Comparison of ENCODE assay signal across 24 cellular contexts in the genomic region with DNA sequence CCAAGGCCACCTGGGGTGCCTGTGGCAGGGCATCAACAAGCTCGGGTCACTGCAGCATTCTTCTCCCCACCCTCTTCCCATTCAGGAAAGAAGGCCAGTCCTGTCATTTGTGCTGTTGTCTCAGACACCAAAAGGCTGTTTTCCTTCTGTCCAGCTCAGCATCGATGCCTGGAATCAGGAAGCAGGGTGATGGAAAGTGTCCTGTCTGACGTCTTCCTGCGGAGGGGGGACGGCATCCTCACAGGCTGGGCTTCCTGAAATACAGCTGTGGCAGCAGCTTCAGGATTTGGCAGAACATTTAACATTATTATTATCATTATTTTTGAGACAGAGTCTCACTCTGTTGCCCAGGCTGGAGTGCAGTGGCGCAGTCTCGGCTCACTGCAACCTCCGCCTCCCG. TPM values are rescaled to one million over a fixed set of nuclear protein-coding genes. Genes with fewer than 3 reads are reported as not detected.
DNase-seq lines count a peak whose midpoint lies in the region; ATAC-seq, FAIRE-seq and TF ChIP-seq lines count a peak whose summit lies in the region.
"Had no signal": no experiment of that assay in that cellular context is flagged by ENCODE, and none has a peak within 500 bp of the region (broad histone marks: within the 10 kb centered on the region; RNA-seq: fewer than 3 reads in every experiment).

No MANE protein-coding gene starts in this region.

- H3K9me3 ChIP-seq in liver (ENCODE audit: control insufficient read depth in 4 of 4, low read length in 3 of 4): no peaks in the 10 kb centered on the region
- H3K9me3 ChIP-seq in HepG2 (ENCODE audit: low read length): no peaks in the 10 kb centered on the region
- H3K9me3 ChIP-seq in left lung: no peaks in the 10 kb centered on the region
- H3K9me3 ChIP-seq in gastrocnemius medialis: no peaks in the 10 kb centered on the region
- H3K9me3 ChIP-seq: BE2C had no signal

- ATAC-seq in HepG2 (no peak), left lung (peak; percentile 23), gastrocnemius medialis (no peak), SK-N-SH treated with all-trans-retinoic acid at 6 μM for 48 hours (no peak)
- ATAC-seq: K562; natural killer cell treated with Interleukin-12 subunit alpha and Interleukin-12 subunit beta and Interleukin-15 and Interleukin-18, amount 100 ng/mL, for 72 hours had no signal

- no peak for FAIRE-seq in HepG2 (lab: Jason Lieb, UNC)
- FAIRE-seq: A204.1, K562 had no signal

- intact Hi-C loops in HepG2 (cut with micrococcal nuclease; ENCODE audit: unreplicated experiment) (no loop called here), left lung (cut with DNase I) (no loop called here), gastrocnemius medialis (cut with DNase I; ENCODE audit: low total_unique reads) (no loop called here)

- TF ChIP-seq POLR2A in HepG2 (IDR thresholded peaks at IDR 0.05; ENCODE audit: insufficient read depth in 1 of 2, low read depth in 2 of 2, low read length in 2 of 2): no peak
- no peak for TF ChIP-seq POLR2A in gastrocnemius medialis (IDR thresholded peaks at IDR 0.05)

- in situ Hi-C loops in HepG2 (cut with HindIII; ENCODE audit: extremely low pct_ligation_motif_present, low pct_unique_long_range_greater_than_20kb): no loop called here
- in situ Hi-C loops in gastrocnemius medialis (cut with MboI; ENCODE audit: low sequenced_read_pairs in 4 of 4): no loop called here

- no TSS peak for BruUV-seq in HepG2 (replicated peaks; lab: Mats Ljungman, UMichigan)

- H3K27ac ChIP-seq in liver (ENCODE audit: low read depth in 1 of 2, low read length in 2 of 2) (peak overlapping the region; percentile 44 to 76), HepG2 (ENCODE audit: extremely low read length, insufficient read depth, low read length) (no peak overlapping the region), left lung (peak overlapping the region; percentile 81 to 82), gastrocnemius medialis (peak overlapping the region; percentile 41 to 65 (median 54))

- H3K79me2 ChIP-seq in HepG2 (ENCODE audit: insufficient read depth, low read length): no peaks in the 10 kb centered on the region

- peaks cover 0 to 8% (median 5%) of the 10 kb centered on the region in 4 donors for H3K4me1 ChIP-seq in liver (ENCODE audit: control insufficient read depth in 4 of 4, insufficient read depth in 4 of 4, low read length in 3 of 4)
- H3K4me1 ChIP-seq in HepG2 (ENCODE audit: insufficient read depth, low read length): peaks cover 3% of the 10 kb centered on the region
- peaks cover 17 to 92% of the 10 kb centered on the region in 2 donors for H3K4me1 ChIP-seq in left lung
- no peaks in the 10 kb centered on the region for H3K4me1 ChIP-seq in gastrocnemius medialis

- H3K27me3 ChIP-seq in liver (ENCODE audit: control insufficient read depth in 4 of 4, insufficient read depth in 4 of 4, low read length in 3 of 4): no peaks in the 10 kb centered on the region
- H3K27me3 ChIP-seq in HepG2 (ENCODE audit: control insufficient read depth in 1 of 2, insufficient read depth in 2 of 2, low read length in 2 of 2): peaks cover under 1 to 9% of the 10 kb centered on the region in 2 experiments; a peak in 3 of 5 replicates
- H3K27me3 ChIP-seq in left lung: no peaks in the 10 kb centered on the region
- H3K27me3 ChIP-seq in gastrocnemius medialis: no peaks in the 10 kb centered on the region
- H3K27me3 ChIP-seq: BE2C had no signal

- DNase-seq in HepG2 (ENCODE audit: low spot score) (no peak), left lung (no peak), gastrocnemius medialis (peak in 1 of 2 donors; percentile 42), SHP77 (lab: John Stamatoyannopoulos, UW) (no peak), LoVo (ENCODE audit: low spot score) (no peak), occipital lobe (lab: John Stamatoyannopoulos, UW) (no peak)
- DNase-seq: activated CD4-positive, alpha-beta T cell treated with anti-CD3 and anti-CD28 coated beads, Interleukin-2, amount 50 U/mL, for 1 hour; activated CD8-positive, alpha-beta memory T cell treated with anti-CD3 and anti-CD28 coated beads, Interleukin-2, amount 50 U/mL, for 48 hours; activated gamma-delta T cell treated with Interleukin-2 at 50 U/mL for 16 hours; amygdala; BE2C; caudate nucleus; effector memory CD4-positive, alpha-beta T cell; head of caudate nucleus; HFFc6; immature natural killer cell; NCI-H2029; NCI-H510A; stimulated activated CD4-positive, alpha-beta T cell treated with anti-CD3 and anti-CD28 coated beads, Interleukin-12 subunit alpha, Interleukin-12 subunit beta, amount 100 ng/mL, for 4 hours had no signal

- no peak overlapping the region for H3K9ac ChIP-seq in liver (ENCODE audit: low read depth in 1 of 2, low read length in 2 of 2)
- H3K9ac ChIP-seq in HepG2 (ENCODE audit: insufficient read depth, low read depth, low read length): no peak overlapping the region

- TF ChIP-seq EP300 in HepG2 (IDR thresholded peaks at IDR 0.05; ENCODE audit: low read depth in 2 of 2, low read length in 2 of 2) (no peak), HepG2 (CRISPR knock-in tag; IDR thresholded peaks at IDR 0.05; ENCODE audit: borderline replicate concordance) (no peak)

- CTCF ChIA-PET in HepG2 (lab: Yijun Ruan, JAX; ENCODE audit: low intra/inter-chr PET ratio, low total read pairs): no interaction called here

- H3K4me3 ChIP-seq in liver (ENCODE audit: low read depth in 1 of 3, low read length in 3 of 3): no peak overlapping the region
- no peak overlapping the region for H3K4me3 ChIP-seq in HepG2 (replicated peaks in 1 of 3; ENCODE audit: insufficient read depth in 1 of 3, low read depth in 2 of 3, low read length in 3 of 3)
- no peak overlapping the region for H3K4me3 ChIP-seq in left lung
- H3K4me3 ChIP-seq in gastrocnemius medialis: no peak overlapping the region
- H3K4me3 ChIP-seq: K562 had no signal

- TF ChIP-seq RAD21 in liver (IDR thresholded peaks at IDR 0.05): peak in 1 of 2 donors; percentile 21
- no peak for TF ChIP-seq RAD21 in HepG2 (CRISPR knock-in tag; IDR thresholded peaks at IDR 0.05)

- H3K36me3 ChIP-seq in liver (ENCODE audit: control insufficient read depth in 4 of 4, insufficient read depth in 3 of 4, low read depth in 1 of 4, low read length in 3 of 4): no peaks in the 10 kb centered on the region
- H3K36me3 ChIP-seq in HepG2 (replicated peaks in 1 of 2; ENCODE audit: control insufficient read depth in 1 of 2, insufficient read depth in 2 of 2, low read length in 2 of 2): no peaks in the 10 kb centered on the region
- no peaks in the 10 kb centered on the region for H3K36me3 ChIP-seq in left lung
- H3K36me3 ChIP-seq in gastrocnemius medialis: no peaks in the 10 kb centered on the region
- H3K36me3 ChIP-seq: BE2C had no signal

- no peak overlapping the region for H3K4me2 ChIP-seq in HepG2 (ENCODE audit: low read depth, low read length)

- H4K20me1 ChIP-seq in HepG2 (ENCODE audit: insufficient read depth, low read length): no peaks in the 10 kb centered on the region

- WGBS in liver: 72% methylated on average over 9 of the region's 9 CpGs
- 63% methylated on average over 7 of the region's 9 CpGs for WGBS in HepG2 (ENCODE audit: low lambda C conversion rate)

- POLR2A ChIA-PET in HepG2 (lab: Yijun Ruan, JAX): no interaction called here

- TF ChIP-seq CTCF in liver (IDR thresholded peaks at IDR 0.05; ENCODE audit: low read depth, low read length, missing input control) (no peak), HepG2 (CRISPR knock-in tag; IDR thresholded peaks at IDR 0.05) (no peak), left lung (IDR thresholded peaks at IDR 0.05) (no peak), gastrocnemius medialis (IDR thresholded peaks at IDR 0.05 in 4 of 5, conservative IDR thresholded peaks at IDR 0.05 in 1 of 5) (no peak)

- no peak overlapping the region for H2AFZ ChIP-seq in HepG2 (ENCODE audit: low read length)

RNA-seq across cellular contexts. Expression of a gene that starts 33.0 kb away (rescaled TPM):
- 1 to 10 TPM in 1 of 2 donors, under 1 TPM in 1; 0.65 to 1.0 TPM for total RNA-seq in liver
- under 1 TPM; 0.32 to 0.53 TPM for polyA plus RNA-seq in liver
- 0.11 TPM in 2 replicates for total RNA-seq in HepG2 (2016; rRNA removed; fragmentation: Illumina TruSeq; extraction: Trizol)
- not detected in 2 replicates for total RNA-seq in HepG2 (2016; cell fraction: cytosol; rRNA removed; fragmentation: Illumina TruSeq; extraction: Trizol; ENCODE audit: low read depth)
- total RNA-seq in HepG2 (2016; cell fraction: insoluble cytoplasmic fraction; rRNA removed; fragmentation: Illumina TruSeq; extraction: Trizol): 0.09 TPM in 1 of 2 replicates, not detected in the other
- not detected in 2 replicates for total RNA-seq in HepG2 (2016; cell fraction: membrane; rRNA removed; fragmentation: Illumina TruSeq; extraction: Trizol)
- not detected in 2 replicates for total RNA-seq in HepG2 (2016; cell fraction: nucleus; rRNA removed; fragmentation: Illumina TruSeq; extraction: Trizol)
- 0.17 and 0.48 TPM in 2 replicates for polyA plus RNA-seq in HepG2 (2011; rRNA removed)
- polyA plus RNA-seq in HepG2 (2011; cell fraction: cytosol; rRNA removed): 0.19 and 0.23 TPM in 2 replicates
- 1.3 and 1.5 TPM in 2 replicates for polyA plus RNA-seq in HepG2 (2011; cell fraction: nucleus; rRNA removed)
- polyA plus RNA-seq in HepG2 (2012): 0.21 and 0.31 TPM in 2 replicates
- not detected in 2 replicates for polyA plus RNA-seq in HepG2 (2016; cell fraction: cytosol; fragmentation: Illumina TruSeq; extraction: Trizol; ENCODE audit: low read depth)
- not detected in 2 replicates for polyA plus RNA-seq in HepG2 (2016; cell fraction: insoluble cytoplasmic fraction; fragmentation: Illumina TruSeq; extraction: Trizol; ENCODE audit: low read depth)
- not detected in 2 replicates for polyA plus RNA-seq in HepG2 (2016; cell fraction: membrane; fragmentation: Illumina TruSeq; extraction: Trizol; ENCODE audit: low read depth)
- polyA plus RNA-seq in HepG2 (2016; cell fraction: nucleus; fragmentation: Illumina TruSeq; extraction: Trizol; ENCODE audit: insufficient read depth, low read depth): not detected in 2 replicates
- 0.40 TPM in 2 replicates for polyA minus RNA-seq in HepG2 (2011; rRNA and poly(A)+ RNA removed; ENCODE audit: low replicate concordance)
- not detected in 2 replicates for polyA minus RNA-seq in HepG2 (2011; cell fraction: cytosol; rRNA and poly(A)+ RNA removed)
- not detected in 2 replicates for polyA minus RNA-seq in HepG2 (2011; cell fraction: nucleus; rRNA and poly(A)+ RNA removed)
- 1 to 10 TPM; 3.4 to 6.3 TPM for total RNA-seq in left lung
- under 1 TPM in 3 of 4 donors, not detected in 1; 0.11 to 0.39 (median 0.36) TPM for total RNA-seq in gastrocnemius medialis
- total RNA-seq in occipital lobe: 15.6 TPM

RNA-seq across cellular contexts. Expression of a gene that starts 37.0 kb away (rescaled TPM):
- total RNA-seq in liver (10 to 100 TPM; 10.2 to 11.3 TPM), HepG2 (2016; rRNA removed; fragmentation: Illumina TruSeq; extraction: Trizol) (3.1 and 3.8 TPM in 2 replicates), left lung (10 to 100 TPM; 34.5 to 91.8 TPM), gastrocnemius medialis (1 to 10 TPM; 2.0 to 5.4 (median 3.3) TPM), occipital lobe (6.7 TPM)
- polyA plus RNA-seq in liver (1 to 10 TPM; 2.0 to 6.9 TPM), HepG2 (2011; rRNA removed) (4.8 and 5.1 TPM in 2 replicates)
- 0.61 and 0.71 TPM in 2 replicates for total RNA-seq in HepG2 (2016; cell fraction: cytosol; rRNA removed; fragmentation: Illumina TruSeq; extraction: Trizol; ENCODE audit: low read depth)
- 3.1 and 4.3 TPM in 2 replicates for total RNA-seq in HepG2 (2016; cell fraction: insoluble cytoplasmic fraction; rRNA removed; fragmentation: Illumina TruSeq; extraction: Trizol)
- 1.4 and 1.8 TPM in 2 replicates for total RNA-seq in HepG2 (2016; cell fraction: membrane; rRNA removed; fragmentation: Illumina TruSeq; extraction: Trizol)
- total RNA-seq in HepG2 (2016; cell fraction: nucleus; rRNA removed; fragmentation: Illumina TruSeq; extraction: Trizol): 3.2 and 3.6 TPM in 2 replicates
- 3.1 and 3.9 TPM in 2 replicates for polyA plus RNA-seq in HepG2 (2011; cell fraction: cytosol; rRNA removed)
- 15.5 and 19.5 TPM in 2 replicates for polyA plus RNA-seq in HepG2 (2011; cell fraction: nucleus; rRNA removed)
- polyA plus RNA-seq in HepG2 (2012): 3.9 and 4.4 TPM in 2 replicates
- polyA plus RNA-seq in HepG2 (2016; cell fraction: cytosol; fragmentation: Illumina TruSeq; extraction: Trizol; ENCODE audit: low read depth): 0.38 and 0.41 TPM in 2 replicates
- 2.2 and 3.1 TPM in 2 replicates for polyA plus RNA-seq in HepG2 (2016; cell fraction: insoluble cytoplasmic fraction; fragmentation: Illumina TruSeq; extraction: Trizol; ENCODE audit: low read depth)
- 0.70 and 0.73 TPM in 2 replicates for polyA plus RNA-seq in HepG2 (2016; cell fraction: membrane; fragmentation: Illumina TruSeq; extraction: Trizol; ENCODE audit: low read depth)
- 17.8 and 18.9 TPM in 2 replicates for polyA plus RNA-seq in HepG2 (2016; cell fraction: nucleus; fragmentation: Illumina TruSeq; extraction: Trizol; ENCODE audit: insufficient read depth, low read depth)
- 3.4 and 9.7 TPM in 2 replicates for polyA minus RNA-seq in HepG2 (2011; rRNA and poly(A)+ RNA removed; ENCODE audit: low replicate concordance)
- 3.4 and 3.5 TPM in 2 replicates for polyA minus RNA-seq in HepG2 (2011; cell fraction: cytosol; rRNA and poly(A)+ RNA removed)
- 4.4 and 6.8 TPM in 2 replicates for polyA minus RNA-seq in HepG2 (2011; cell fraction: nucleus; rRNA and poly(A)+ RNA removed)

RNA-seq across cellular contexts. Expression of a gene that starts 53.3 kb away (rescaled TPM):
- total RNA-seq in liver (1 to 10 TPM in 1 of 2 donors, under 1 TPM in 1; 0.42 to 7.3 TPM), HepG2 (2016; rRNA removed; fragmentation: Illumina TruSeq; extraction: Trizol) (8.3 and 19.7 TPM in 2 replicates), left lung (1 to 10 TPM; 1.6 to 2.7 TPM), gastrocnemius medialis (under 1 TPM in 2 of 4 donors, not detected in 2; 0.17 to 0.26 TPM), occipital lobe (0.47 TPM)
- polyA plus RNA-seq in liver (under 1 TPM; 0.61 to 0.67 TPM), HepG2 (2011; rRNA removed) (14.0 and 18.5 TPM in 2 replicates)
- 10.1 and 10.8 TPM in 2 replicates for total RNA-seq in HepG2 (2016; cell fraction: cytosol; rRNA removed; fragmentation: Illumina TruSeq; extraction: Trizol; ENCODE audit: low read depth)
- total RNA-seq in HepG2 (2016; cell fraction: insoluble cytoplasmic fraction; rRNA removed; fragmentation: Illumina TruSeq; extraction: Trizol): 7.8 and 21.1 TPM in 2 replicates
- total RNA-seq in HepG2 (2016; cell fraction: membrane; rRNA removed; fragmentation: Illumina TruSeq; extraction: Trizol): 8.0 and 9.6 TPM in 2 replicates
- 22.6 and 34.5 TPM in 2 replicates for total RNA-seq in HepG2 (2016; cell fraction: nucleus; rRNA removed; fragmentation: Illumina TruSeq; extraction: Trizol)
- 5.4 and 11.1 TPM in 2 replicates for polyA plus RNA-seq in HepG2 (2011; cell fraction: cytosol; rRNA removed)
- polyA plus RNA-seq in HepG2 (2011; cell fraction: nucleus; rRNA removed): 50.6 and 90.5 TPM in 2 replicates
- 3.2 and 9.0 TPM in 2 replicates for polyA plus RNA-seq in HepG2 (2012)
- 1.2 and 1.3 TPM in 2 replicates for polyA plus RNA-seq in HepG2 (2016; cell fraction: cytosol; fragmentation: Illumina TruSeq; extraction: Trizol; ENCODE audit: low read depth)
- 7.2 and 8.0 TPM in 2 replicates for polyA plus RNA-seq in HepG2 (2016; cell fraction: insoluble cytoplasmic fraction; fragmentation: Illumina TruSeq; extraction: Trizol; ENCODE audit: low read depth)
- polyA plus RNA-seq in HepG2 (2016; cell fraction: membrane; fragmentation: Illumina TruSeq; extraction: Trizol; ENCODE audit: low read depth): 3.6 and 4.0 TPM in 2 replicates
- 105 and 116 TPM in 2 replicates for polyA plus RNA-seq in HepG2 (2016; cell fraction: nucleus; fragmentation: Illumina TruSeq; extraction: Trizol; ENCODE audit: insufficient read depth, low read depth)
- polyA minus RNA-seq in HepG2 (2011; rRNA and poly(A)+ RNA removed; ENCODE audit: low replicate concordance): 12.7 and 35.9 TPM in 2 replicates
- 1.6 and 4.1 TPM in 2 replicates for polyA minus RNA-seq in HepG2 (2011; cell fraction: cytosol; rRNA and poly(A)+ RNA removed)
- polyA minus RNA-seq in HepG2 (2011; cell fraction: nucleus; rRNA and poly(A)+ RNA removed): 11.4 and 16.5 TPM in 2 replicates
